ENCODE assay signal across 9 cellular contexts in genomic region chr18:61333746-61334490, GRCh38. TPM values are rescaled to one million over a fixed set of nuclear protein-coding genes. Genes with fewer than 3 reads are reported as not detected.
DNase-seq lines count a peak whose midpoint lies in the region; ATAC-seq and TF ChIP-seq lines count a peak whose summit lies in the region.
"Had no signal": no experiment of that assay in that cellular context is flagged by ENCODE, and none has a peak within 500 bp of the region (broad histone marks: within the 10 kb centered on the region; RNA-seq: fewer than 3 reads in every experiment).

No MANE protein-coding gene starts in this region.

- intact Hi-C loops in Caco-2 (cut with micrococcal nuclease; ENCODE audit: unreplicated experiment), result no loop called here

- no peaks in the 10 kb centered on the region for H3K36me3 Mint-ChIP-seq in brain
- H3K36me3 Mint-ChIP-seq in Caco-2 (ENCODE audit: insufficient read depth, unreplicated experiment), result no peaks in the 10 kb centered on the region

- H3K27me3 Mint-ChIP-seq in brain, result peaks cover 31% of the 10 kb centered on the region
- H3K27me3 Mint-ChIP-seq in Caco-2 (ENCODE audit: insufficient read depth, unreplicated experiment), result no peaks in the 10 kb centered on the region

- H3K9me3 ChIP-seq in iPS-15b (ENCODE audit: control insufficient read depth, insufficient read depth, low read length) (no peaks in the 10 kb centered on the region), skeletal muscle satellite cell (replicated peaks; ENCODE audit: low read length) (no peaks in the 10 kb centered on the region), Caco-2 (no peaks in the 10 kb centered on the region)
- H3K9me3 ChIP-seq: body of pancreas had no signal

- H3K4me1 Mint-ChIP-seq in brain (peaks cover 36% of the 10 kb centered on the region), Caco-2 (ENCODE audit: low read depth, unreplicated experiment) (no peaks in the 10 kb centered on the region)

- DNase-seq in HFF-Myc (ENCODE audit: extremely low read depth, low read depth) (no peak), mesenteric fat pad (ENCODE audit: low spot score) (no peak), Caco-2 (no peak)
- DNase-seq in effector CD8-positive, alpha-beta T cell (lab: John Stamatoyannopoulos, UW), result no peak
- DNase-seq: body of pancreas had no signal

- ATAC-seq in GM18520 (IDR thresholded peaks at IDR 0.05; ENCODE audit: unreplicated experiment), result no peak
- ATAC-seq: body of pancreas had no signal

- H3K4me3 ChIP-seq in HFF-Myc (replicated peaks; ENCODE audit: low read depth, low read length), result peak overlapping the region; percentile 41
- H3K4me3 ChIP-seq in iPS-15b (ENCODE audit: low read depth, low read length), result peak overlapping the region; percentile 73
- H3K4me3 ChIP-seq in skeletal muscle satellite cell (ENCODE audit: low read length), result peak overlapping the region; percentile 62
- H3K4me3 ChIP-seq in Caco-2 (ENCODE audit: low read depth, low read length), result no peak overlapping the region
- H3K4me3 ChIP-seq: body of pancreas had no signal

- H3K27me3 ChIP-seq in iPS-15b (ENCODE audit: control insufficient read depth, insufficient read depth, low read length) (peaks cover 36% of the 10 kb centered on the region), skeletal muscle satellite cell (ENCODE audit: control insufficient read depth, insufficient read depth, low read length) (peaks cover 40% of the 10 kb centered on the region), Caco-2 (replicated peaks; ENCODE audit: control insufficient read depth, insufficient read depth, low read length) (no peaks in the 10 kb centered on the region)

- H3K4me1 ChIP-seq in iPS-15b (ENCODE audit: control insufficient read depth, insufficient read depth, low read length), result no peaks in the 10 kb centered on the region
- H3K4me1 ChIP-seq in skeletal muscle satellite cell (ENCODE audit: control insufficient read depth, insufficient read depth, low read length), result peaks cover 11% of the 10 kb centered on the region
- no peaks in the 10 kb centered on the region for H3K4me1 ChIP-seq in Caco-2

- TF ChIP-seq CTCF in HFF-Myc (IDR thresholded peaks at IDR 0.05; ENCODE audit: low read depth, low read length, missing control alignments) (no peak), brain (conservative IDR thresholded peaks at IDR 0.05) (no peak), Caco-2 (IDR thresholded peaks at IDR 0.05; ENCODE audit: insufficient read depth in 1 of 2, low read depth in 1 of 2, low read length in 1 of 2, severe bottlenecking in 1 of 2, unreplicated experiment in 1 of 2) (no peak)

- CTCF ChIA-PET in Caco-2 (lab: Charles Lee), result no interaction called here

- peak overlapping the region; percentile 91 to 97 (median 93) for H3K4me3 Mint-ChIP-seq in brain
- H3K4me3 Mint-ChIP-seq in Caco-2 (ENCODE audit: unreplicated experiment), result no peak overlapping the region

- no peak overlapping the region for H3K9ac ChIP-seq in iPS-15b (ENCODE audit: low read depth, low read length)
- no peak overlapping the region for H3K9ac ChIP-seq in skeletal muscle satellite cell (ENCODE audit: low read depth, low read length)

- peak overlapping the region; percentile 65 to 93 (median 87) for H3K27ac Mint-ChIP-seq in brain
- H3K27ac Mint-ChIP-seq in Caco-2 (ENCODE audit: unreplicated experiment), result no peak overlapping the region

- POLR2A ChIA-PET in Caco-2 (lab: Charles Lee), result no interaction called here

- H3K36me3 ChIP-seq in iPS-15b (ENCODE audit: control insufficient read depth, insufficient read depth, low read length) (no peaks in the 10 kb centered on the region), skeletal muscle satellite cell (ENCODE audit: insufficient read depth, low read length) (no peaks in the 10 kb centered on the region), Caco-2 (ENCODE audit: control insufficient read depth, insufficient read depth, low read length) (no peaks in the 10 kb centered on the region)

- H3K4me2 ChIP-seq in skeletal muscle satellite cell (ENCODE audit: low read length), result peak overlapping the region; percentile 23

- BruUV-seq in Caco-2 (replicated peaks; lab: Mats Ljungman, UMichigan), result no TSS peak

- H3K9me3 Mint-ChIP-seq in brain (no peaks in the 10 kb centered on the region), Caco-2 (ENCODE audit: unreplicated experiment) (no peaks in the 10 kb centered on the region)

RNA-seq across cellular contexts. Expression of gene CDH20, which starts 0.7 kb away (rescaled TPM):
- 10.3 TPM for polyA plus RNA-seq in brain (ENCODE audit: insufficient read depth, low read depth, low replicate concordance)
- under 0.01 and 0.22 TPM in 2 replicates for total RNA-seq in skeletal muscle satellite cell (2012; rRNA removed)
- total RNA-seq in mesenteric fat pad (0.74 TPM), Caco-2 (2022) (not detected in 2 replicates)
